In the genomic region with DNA sequence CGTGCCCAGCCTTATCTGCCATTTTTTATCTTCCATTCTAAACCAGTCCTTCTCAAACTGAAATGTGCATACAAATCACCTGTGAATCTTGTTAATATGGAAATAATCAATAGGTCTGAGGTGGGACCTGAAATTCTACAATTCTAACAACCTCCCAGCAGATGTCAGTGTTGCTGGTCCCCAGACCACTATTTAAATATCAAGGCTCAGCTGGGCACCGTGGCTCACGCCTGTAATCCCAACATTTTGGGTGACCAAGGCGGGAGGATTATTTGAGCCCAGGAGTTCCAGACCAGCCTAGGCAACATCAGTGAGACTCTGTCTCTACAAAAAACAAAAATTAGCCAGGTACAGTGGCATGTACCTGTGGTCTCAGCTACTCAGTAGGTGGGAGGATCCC, we compare ENCODE assay signal across 8 cellular contexts. TPM values are rescaled to one million over a fixed set of nuclear protein-coding genes. Genes with fewer than 3 reads are reported as not detected.
A peak's percentile ranks its signal among the peaks of the same experiment; 100 is the strongest.
DNase-seq lines count a peak whose midpoint lies in the region; ATAC-seq and TF ChIP-seq lines count a peak whose summit lies in the region.

No MANE protein-coding gene starts in this region.

- H3K27ac Mint-ChIP-seq in activated naive CD4-positive, alpha-beta T cell treated with anti-CD3 and anti-CD28 coated beads for 36 hours, result no peak overlapping the region

- H3K36me3 ChIP-seq in mammary epithelial cell (ENCODE audit: insufficient read depth, low read length) (no peaks in the 10 kb centered on the region), ovary (no peaks in the 10 kb centered on the region)

- H3K4me1 Mint-ChIP-seq in activated naive CD4-positive, alpha-beta T cell treated with anti-CD3 and anti-CD28 coated beads for 36 hours (ENCODE audit: low read depth), result no peaks in the 10 kb centered on the region

- ATAC-seq in HG03175 (IDR thresholded peaks at IDR 0.05; ENCODE audit: unreplicated experiment), result no peak
- ATAC-seq in HG03135 (IDR thresholded peaks at IDR 0.05; ENCODE audit: unreplicated experiment), result no peak

- H3K4me1 ChIP-seq in mammary epithelial cell (ENCODE audit: insufficient read depth, low read length) (peaks cover 37% of the 10 kb centered on the region), ovary (ENCODE audit: insufficient read depth) (peaks cover 4% of the 10 kb centered on the region)

- H3K4me3 ChIP-seq in mammary epithelial cell (replicated peaks in 1 of 3; ENCODE audit: insufficient read depth in 1 of 3, low read depth in 2 of 3, low read length in 3 of 3) (no peak overlapping the region), ovary (no peak overlapping the region)

- in situ Hi-C loops in mammary epithelial cell (cut with MboI; ENCODE audit: low sequenced_read_pairs in 2 of 2), result loop anchor here (10.0 to 25.0 kb wide), 2 partner anchors 109 to 121 kb away; no protein-coding TSS in a partner anchor

- dilution Hi-C loops in mammary epithelial cell (cut with HindIII; ENCODE audit: low sequenced_read_pairs), result loop anchor here (5.0 kb wide), 3 partner anchors 69 to 264 kb away; no protein-coding TSS in a partner anchor

- H2AFZ ChIP-seq in mammary epithelial cell (ENCODE audit: low read depth, low read length), result no peak overlapping the region

- CTCF ChIA-PET in activated naive CD4-positive, alpha-beta T cell treated with anti-CD3 and anti-CD28 coated beads for 36 hours (lab: Charles Lee), result interaction anchor here (0.8 to 2.8 kb wide), 7 partner anchors 11 to 252 kb away, joined by 3 to 8 read pairs (median 4); no protein-coding TSS in a partner anchor
- CTCF ChIA-PET in mammary epithelial cell (lab: Charles Lee; ENCODE audit: low non-redundant PET), result interaction anchor here (0.6 kb wide), 1 partner anchor 13 kb away, joined by 4 read pairs; no protein-coding TSS in a partner anchor

- no peak for TF ChIP-seq EP300 in ovary (IDR thresholded peaks at IDR 0.05)

- no TSS peak for BruUV-seq in mammary epithelial cell (replicated peaks; lab: Mats Ljungman, UMichigan)

- no peaks in the 10 kb centered on the region for H3K36me3 Mint-ChIP-seq in activated naive CD4-positive, alpha-beta T cell treated with anti-CD3 and anti-CD28 coated beads for 36 hours (ENCODE audit: low read depth)

- no peak for TF ChIP-seq POLR2A in ovary (IDR thresholded peaks at IDR 0.05)

- H3K27ac ChIP-seq in mammary epithelial cell (ENCODE audit: insufficient read depth, low read depth, low read length) (no peak overlapping the region), ovary (no peak overlapping the region)

- H3K9me3 Mint-ChIP-seq in activated naive CD4-positive, alpha-beta T cell treated with anti-CD3 and anti-CD28 coated beads for 36 hours, result no peaks in the 10 kb centered on the region

- no peak overlapping the region for H3K4me3 Mint-ChIP-seq in activated naive CD4-positive, alpha-beta T cell treated with anti-CD3 and anti-CD28 coated beads for 36 hours

- no peaks in the 10 kb centered on the region for H3K79me2 ChIP-seq in mammary epithelial cell (ENCODE audit: insufficient read depth, low read length)

- DNase-seq in activated naive CD4-positive, alpha-beta T cell treated with anti-CD3 and anti-CD28 coated beads for 36 hours, result peak; percentile 32
- no peak for DNase-seq in activated naive CD4-positive, alpha-beta T cell (lab: John Stamatoyannopoulos, UW)
- DNase-seq in NCI-H345 (lab: John Stamatoyannopoulos, UW), result peak; percentile 8
- no peak for DNase-seq in mammary epithelial cell
- DNase-seq in ovary, result peak in 1 of 5 donors; percentile 41
- no peak for DNase-seq in cardiac septum (ENCODE audit: low spot score)

- H4K20me1 ChIP-seq in mammary epithelial cell (ENCODE audit: insufficient read depth, low read length), result no peaks in the 10 kb centered on the region

- H3K9me3 ChIP-seq in mammary epithelial cell (replicated peaks; ENCODE audit: insufficient read depth, low read length) (no peaks in the 10 kb centered on the region), ovary (no peaks in the 10 kb centered on the region)

- no peak overlapping the region for H3K4me2 ChIP-seq in mammary epithelial cell (ENCODE audit: insufficient read depth, low read depth, low read length)

- H3K27me3 ChIP-seq in mammary epithelial cell (ENCODE audit: insufficient read depth, low read length) (no peaks in the 10 kb centered on the region), ovary (no peaks in the 10 kb centered on the region)

- TF ChIP-seq CTCF in mammary epithelial cell (conservative IDR thresholded peaks at IDR 0.05 in 1 of 2, IDR thresholded peaks at IDR 0.05 in 1 of 2; ENCODE audit: extremely low read depth in 1 of 2, insufficient read depth in 1 of 2, low read depth in 1 of 2, low read length in 2 of 2), result peak; percentile 37 to 49
- peak; percentile 12 to 29 (median 27) for TF ChIP-seq CTCF in ovary (IDR thresholded peaks at IDR 0.05)

- H3K9ac ChIP-seq in mammary epithelial cell (ENCODE audit: insufficient read depth, low read length), result no peak overlapping the region

- no peaks in the 10 kb centered on the region for H3K27me3 Mint-ChIP-seq in activated naive CD4-positive, alpha-beta T cell treated with anti-CD3 and anti-CD28 coated beads for 36 hours (ENCODE audit: low read depth)

- WGBS in mammary epithelial cell (ENCODE audit: low coverage, missing lambda C conversion rate), result 76% methylated on average over 3 of the region's 4 CpGs
- WGBS in ovary, 3 donors, result 13 to 21% (median 20%) methylated on average over 4 of the region's 4 CpGs

- intact Hi-C loops in activated naive CD4-positive, alpha-beta T cell treated with anti-CD3 and anti-CD28 coated beads for 36 hours (cut with micrococcal nuclease), result loop anchor here (1.0 kb wide), 3 partner anchors 191 to 253 kb away; no protein-coding TSS in a partner anchor
- intact Hi-C loops in mammary epithelial cell (cut with micrococcal nuclease) (loop anchor here (1.0 to 5.0 kb wide), 3 partner anchors 99 to 191 kb away; no protein-coding TSS in a partner anchor), ovary (cut with DNase I) (loop anchor here in 2 of 4 donors (5.0 to 10.0 kb wide), 2 partner anchors 191 to 249 kb away; no protein-coding TSS in a partner anchor), cardiac septum (cut with DNase I) (no loop called here)

RNA-seq across cellular contexts. Expression of a gene that starts 4.1 kb away (rescaled TPM):
- 1 to 10 TPM; 1.7 to 1.9 TPM for total RNA-seq in activated naive CD4-positive, alpha-beta T cell treated with anti-CD3 and anti-CD28 coated beads for 36 hours
- 1 to 10 TPM; 1.2 to 1.3 TPM for total RNA-seq in mammary epithelial cell
- polyA plus RNA-seq in mammary epithelial cell, result 1.9 TPM
- polyA minus RNA-seq in mammary epithelial cell, result not detected
- total RNA-seq in ovary, result 1 to 10 TPM in 6 of 7 donors, under 1 TPM in 1; 0.65 to 3.3 (median 1.2) TPM
- polyA plus RNA-seq in ovary, result 1 to 10 TPM; 1.4 to 5.6 TPM
- total RNA-seq in cardiac septum, result 4.9 TPM

RNA-seq across cellular contexts. Expression of a gene that starts 44.1 kb away (rescaled TPM):
- total RNA-seq in activated naive CD4-positive, alpha-beta T cell treated with anti-CD3 and anti-CD28 coated beads for 36 hours, result 10 to 100 TPM; 30.7 to 33.7 TPM
- total RNA-seq in mammary epithelial cell (10 to 100 TPM; 32.3 to 48.1 TPM), ovary (10 to 100 TPM; 38.0 to 93.2 (median 65.6) TPM), cardiac septum (37.8 TPM)
- polyA plus RNA-seq in mammary epithelial cell (6.5 TPM), ovary (10 to 100 TPM; 30.5 to 41.7 TPM)
- 37.1 TPM for polyA minus RNA-seq in mammary epithelial cell

RNA-seq across cellular contexts. Expression of a gene that starts 44.8 kb away (rescaled TPM):
- not detected for total RNA-seq in activated naive CD4-positive, alpha-beta T cell treated with anti-CD3 and anti-CD28 coated beads for 36 hours
- total RNA-seq in mammary epithelial cell (100 to 1,000 TPM; 196 to 351 TPM), ovary (100 to 1,000 TPM in 3 of 7 donors, 10 to 100 TPM in 4; 40.7 to 160 (median 70.8) TPM), cardiac septum (40.6 TPM)
- polyA plus RNA-seq in mammary epithelial cell (141 TPM), ovary (10 to 100 TPM; 39.0 to 59.2 TPM)
- 123 TPM for polyA minus RNA-seq in mammary epithelial cell

Comparison
In these comparisons a context has a peak if more than half of its experiments do, and no peak if none do; other contexts are left out.
1. DNase-seq: peak in activated naive CD4-positive, alpha-beta T cell treated with anti-CD3 and anti-CD28 coated beads for 36 hours (single experiment) and NCI-H345 (single experiment); none in activated naive CD4-positive, alpha-beta T cell (0 of 4), mammary epithelial cell (single experiment) and cardiac septum (single experiment).
2. RNA of a gene that starts 44.8 kb away (total RNA-seq): 196 to 351 TPM in mammary epithelial cell, 40.7 to 160 TPM in ovary and 40.6 TPM in cardiac septum (single experiment); not detected in activated naive CD4-positive, alpha-beta T cell treated with anti-CD3 and anti-CD28 coated beads for 36 hours; every median in the first group is over 10 times any median in the second.